15 cellular contexts compared by ENCODE assay signal in the genomic region with DNA sequence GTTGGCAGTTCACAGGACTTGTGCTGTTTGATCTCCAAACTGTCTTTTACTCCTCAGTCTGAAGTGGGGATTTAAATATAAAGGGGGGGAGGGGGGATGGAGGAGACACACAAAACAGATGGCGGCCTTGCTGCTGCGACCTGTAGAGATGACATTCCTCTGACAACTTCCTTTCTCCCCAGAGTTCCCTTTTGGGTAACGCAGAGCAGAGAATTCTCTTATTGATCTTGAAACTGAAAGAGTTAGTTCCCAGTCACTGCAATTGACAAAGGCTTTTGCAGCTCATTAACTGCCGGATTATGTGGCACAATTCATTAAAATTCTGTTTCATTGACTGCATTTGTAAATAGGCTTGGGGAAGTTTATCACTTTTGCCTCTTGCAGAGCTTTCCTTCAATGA.
"Had no signal": no experiment of that assay in that cellular context is flagged by ENCODE, and none has a peak within 500 bp of the region (broad histone marks: within the 10 kb centered on the region; RNA-seq: fewer than 3 reads in every experiment).

No MANE protein-coding gene starts in this region.

- H3K36me3 ChIP-seq: heart left ventricle, ovary, tibial nerve had no signal

- H3K9me3 ChIP-seq: mucosa of descending colon, ovary had no signal

- H3K27me3 Mint-ChIP-seq: activated CD4-positive, alpha-beta T cell treated with anti-CD3 and anti-CD28 coated beads for 36 hours had no signal

- H3K9me3 Mint-ChIP-seq: activated CD8-positive, alpha-beta T cell treated with anti-CD3 and anti-CD28 coated beads for 36 hours; activated naive CD8-positive, alpha-beta T cell treated with anti-CD3 and anti-CD28 coated beads, Interleukin-2, amount 10 ng/mL, durations not matched to agents 7 days and 5 days; activated T-cell treated with anti-CD3 and anti-CD28 coated beads, Interleukin-2, amount 50 U/mL, for 72 hours had no signal

- H3K27ac Mint-ChIP-seq: activated CD4-positive, alpha-beta T cell treated with anti-CD3 and anti-CD28 coated beads for 36 hours; activated CD8-positive, alpha-beta T cell treated with anti-CD3 and anti-CD28 coated beads for 36 hours; activated naive CD8-positive, alpha-beta T cell treated with anti-CD3 and anti-CD28 coated beads, Interleukin-2, amount 10 ng/mL, durations not matched to agents 7 days and 5 days; activated T-cell treated with anti-CD3 and anti-CD28 coated beads, Interleukin-2, amount 50 U/mL, for 72 hours; naive thymus-derived CD8-positive, alpha-beta T cell had no signal

- H3K4me1 ChIP-seq: foreskin keratinocyte, heart left ventricle, tibial nerve had no signal

- H3K36me3 Mint-ChIP-seq: activated naive CD8-positive, alpha-beta T cell treated with anti-CD3 and anti-CD28 coated beads, Interleukin-2, amount 10 ng/mL, durations not matched to agents 7 days and 5 days; naive thymus-derived CD8-positive, alpha-beta T cell had no signal

- H3K4me3 ChIP-seq: heart left ventricle, mucosa of descending colon, ovary, tibial nerve had no signal

- DNase-seq: activated CD4-positive, alpha-beta T cell treated with anti-CD3 and anti-CD28 coated beads for 36 hours; activated CD8-positive, alpha-beta memory T cell treated with anti-CD3 and anti-CD28 coated beads, Interleukin-2, amount 50 U/mL, for 4 hours; activated CD8-positive, alpha-beta T cell treated with anti-CD3 and anti-CD28 coated beads for 36 hours; activated naive CD8-positive, alpha-beta T cell treated with anti-CD3 and anti-CD28 coated beads, Interleukin-2, amount 10 ng/mL, durations not matched to agents 7 days and 5 days; activated T-cell treated with anti-CD3 and anti-CD28 coated beads, Interleukin-2, amount 50 U/mL, for 72 hours; aorta; foreskin keratinocyte; heart left ventricle; mammary epithelial cell; mucosa of descending colon; naive thymus-derived CD8-positive, alpha-beta T cell; ovary; T-helper 9 cell had no signal

- H3K27ac ChIP-seq: foreskin keratinocyte, heart left ventricle, ovary, tibial nerve, VCaP had no signal

- H3K4me3 Mint-ChIP-seq: activated CD4-positive, alpha-beta T cell treated with anti-CD3 and anti-CD28 coated beads for 36 hours; activated CD8-positive, alpha-beta T cell treated with anti-CD3 and anti-CD28 coated beads for 36 hours; activated naive CD8-positive, alpha-beta T cell treated with anti-CD3 and anti-CD28 coated beads, Interleukin-2, amount 10 ng/mL, durations not matched to agents 7 days and 5 days; activated T-cell treated with anti-CD3 and anti-CD28 coated beads, Interleukin-2, amount 50 U/mL, for 72 hours; naive thymus-derived CD8-positive, alpha-beta T cell had no signal

- H3K27me3 ChIP-seq: foreskin keratinocyte, ovary, tibial nerve had no signal
